Comparison of ENCODE assay signal across 26 cellular contexts in the genomic region with DNA sequence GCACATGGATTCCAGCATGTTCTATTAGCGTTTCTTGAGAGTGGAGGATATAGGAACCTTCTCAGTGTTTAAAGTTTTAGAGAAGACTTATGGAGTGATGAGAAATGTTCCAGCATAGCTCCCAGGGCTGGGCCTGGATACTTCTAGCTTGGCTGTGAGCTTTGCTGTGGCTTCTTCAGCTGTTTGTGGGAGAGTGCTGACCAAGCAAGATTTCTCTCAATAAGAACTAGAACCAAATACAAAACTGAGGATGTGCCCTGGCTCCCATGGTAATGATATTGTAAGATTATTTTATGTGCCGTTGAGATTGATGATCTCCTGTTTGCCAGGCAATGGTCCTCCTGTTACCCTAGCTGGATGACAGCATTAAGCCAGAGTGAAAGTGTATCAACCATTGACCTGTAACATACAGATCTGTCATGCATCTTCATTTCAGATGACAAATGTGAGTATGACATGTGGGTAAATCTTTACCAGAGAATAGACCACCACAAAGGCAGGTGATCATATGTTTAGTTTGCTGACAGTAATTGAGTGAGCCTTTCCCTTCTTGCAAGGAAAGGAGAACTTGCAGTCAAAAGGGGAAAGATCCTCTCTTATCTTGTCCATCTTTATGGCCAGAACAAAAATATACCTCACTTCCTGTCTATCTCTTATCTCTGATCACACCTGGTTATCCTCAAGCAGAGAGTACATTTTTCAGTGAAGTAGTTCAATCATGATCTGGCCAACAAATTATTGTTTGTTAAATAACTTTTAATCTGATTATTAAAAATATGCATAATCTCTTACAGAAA.
"Had no signal": no experiment of that assay in that cellular context is flagged by ENCODE, and none has a peak within 500 bp of the region (broad histone marks: within the 10 kb centered on the region; RNA-seq: fewer than 3 reads in every experiment).

No MANE protein-coding gene starts in this region.

- FAIRE-seq: keratinocyte had no signal

- H3K36me3 ChIP-seq: ascending aorta, cardiac muscle cell, colonic mucosa, gastroesophageal sphincter, prostate gland, stomach, thyroid gland, upper lobe of left lung had no signal

- H3K27ac ChIP-seq: ascending aorta, cardiac muscle cell, colonic mucosa, gastroesophageal sphincter, prostate gland, stomach, thyroid gland, upper lobe of left lung had no signal

- ATAC-seq: effector memory CD8-positive, alpha-beta T cell; gastroesophageal sphincter; left cardiac atrium; left ventricle myocardium superior; mucosa of descending colon; stimulated activated naive B cell treated with anti-CD40 and anti-IgM and Interleukin-4, amounts not matched to agents 10 μg/mL and 1 μg/mL and 100 μg/mL, for 72 hours had no signal

- DNase-seq: activated CD4-positive, alpha-beta memory T cell treated with anti-CD3 and anti-CD28 coated beads for 36 hours; activated CD4-positive, alpha-beta T cell treated with anti-CD3 and anti-CD28 coated beads for 4 hours; activated CD4-positive, CD25-positive, alpha-beta regulatory T cell; activated CD8-positive, alpha-beta memory T cell treated with anti-CD3 and anti-CD28 coated beads, Interleukin-2, amount 50 U/mL, for 4 hours; activated effector memory CD4-positive, alpha-beta T cell treated with anti-CD3 and anti-CD28 coated beads, Interleukin-2, amount 50 U/mL, for 16 hours; activated naive CD4-positive, alpha-beta T cell treated with anti-CD3 and anti-CD28 coated beads for 36 hours; activated naive CD8-positive, alpha-beta T cell treated with anti-CD3 and anti-CD28 coated beads, Interleukin-2, amount 10 ng/mL, durations not matched to agents 7 days and 5 days; activated T-cell treated with anti-CD3 and anti-CD28 coated beads, Interleukin-2, amount 50 U/mL, for 1 hour; cerebellar nuclear complex; colonic mucosa; effector memory CD8-positive, alpha-beta T cell; hippocampal formation; left cardiac atrium; left ventricle myocardium superior; mucosa of descending colon; stimulated activated CD4-positive, alpha-beta T cell treated with anti-CD3 and anti-CD28 coated beads, Interleukin-15, amount 100 ng/mL, for 24 hours; stimulated activated CD4-positive, alpha-beta T cell treated with anti-CD3 and anti-CD28 coated beads, Interleukin-2, amount 100 ng/mL, for 24 hours; stimulated activated naive B cell treated with anti-CD40 and anti-IgM and Interleukin-4, amounts not matched to agents 10 μg/mL and 1 μg/mL and 100 μg/mL, for 72 hours; stomach; thyroid gland; upper lobe of left lung had no signal

- H3K9me3 ChIP-seq: colonic mucosa, mucosa of descending colon, prostate gland, thyroid gland had no signal

- H3K4me3 ChIP-seq: ascending aorta, cardiac muscle cell, colonic mucosa, gastroesophageal sphincter, mucosa of descending colon, prostate gland, stomach, thyroid gland, upper lobe of left lung had no signal

- H3K27me3 ChIP-seq: ascending aorta, cardiac muscle cell, colonic mucosa, gastroesophageal sphincter, stomach, thyroid gland, upper lobe of left lung had no signal

- H3K4me1 ChIP-seq: colonic mucosa, gastroesophageal sphincter, prostate gland, stomach, upper lobe of left lung had no signal
